ENCODE assay signal across 29 cellular contexts in the genomic region with DNA sequence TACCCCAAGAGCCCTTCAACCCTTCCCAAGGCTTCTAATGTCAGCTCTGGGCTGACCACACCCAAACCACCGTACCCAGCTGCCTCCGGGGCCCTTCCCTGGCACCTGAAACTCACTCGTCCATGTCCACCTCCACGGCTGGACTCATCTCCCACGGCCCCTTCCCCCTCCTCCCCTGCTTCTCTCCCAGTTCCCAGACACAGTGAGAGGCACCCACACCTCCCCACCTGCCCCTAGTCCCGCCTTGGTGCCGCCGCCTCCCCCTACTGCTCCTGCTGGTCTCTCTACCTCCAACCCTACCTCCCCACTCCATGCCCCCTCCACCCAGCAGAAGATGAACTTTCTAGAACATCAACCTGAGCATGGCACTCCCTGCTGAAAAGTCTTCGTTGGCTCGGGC.
"Had no signal": no experiment of that assay in that cellular context is flagged by ENCODE, and none has a peak within 500 bp of the region (broad histone marks: within the 10 kb centered on the region; RNA-seq: fewer than 3 reads in every experiment).

No MANE protein-coding gene starts in this region.

- DNase-seq: activated CD4-positive, alpha-beta T cell treated with anti-CD3 and anti-CD28 coated beads for 36 hours; activated CD4-positive, alpha-beta T cell treated with anti-CD3 and anti-CD28 coated beads, Interleukin-2, amount 50 U/mL, for 4 hours; activated CD4-positive, CD25-positive, alpha-beta regulatory T cell; activated naive CD4-positive, alpha-beta T cell; activated T-cell treated with anti-CD3 and anti-CD28 coated beads for 4 hours; activated T-cell treated with anti-CD3 and anti-CD28 coated beads, Interleukin-2, amount 50 U/mL, for 72 hours; anterior cingulate cortex; cortex of kidney; effector memory CD8-positive, alpha-beta T cell; islet precursor cell; left cardiac atrium; left ventricle myocardium superior; psoas muscle; stimulated activated CD4-positive, alpha-beta T cell treated with anti-CD3 and anti-CD28 coated beads, Interleukin-1b, Interleukin-23, amount 100 ng/mL, for 48 hours; stimulated activated CD4-positive, alpha-beta T cell treated with anti-CD3 and anti-CD28 coated beads, Interleukin-4, amount 100 ng/mL, for 4 hours; stimulated activated CD8-positive, alpha-beta memory T cell treated with anti-CD3 and anti-CD28 coated beads, Interleukin-4, amount 100 ng/mL, for 48 hours; stimulated activated naive B cell treated with anti-CD40 and anti-IgM and Interleukin-4, amounts not matched to agents 10 μg/mL and 1 μg/mL and 100 μg/mL, for 72 hours; T-helper 1 cell had no signal

- H3K36me3 ChIP-seq: cardiac muscle cell, gastroesophageal sphincter, right atrium auricular region, suprapubic skin, tibial nerve had no signal

- H3K27me3 Mint-ChIP-seq: activated CD4-positive, alpha-beta T cell treated with anti-CD3 and anti-CD28 coated beads for 36 hours had no signal

- H3K4me3 ChIP-seq: cardiac muscle cell, gastroesophageal sphincter, hepatocyte, psoas muscle, right atrium auricular region, smooth muscle cell, suprapubic skin, tibial nerve had no signal

- H3K27me3 ChIP-seq: cardiac muscle cell, hepatocyte, right atrium auricular region had no signal

- H3K9me3 ChIP-seq: gastroesophageal sphincter, psoas muscle, right atrium auricular region, suprapubic skin, tibial nerve had no signal

- H3K27ac Mint-ChIP-seq: activated CD4-positive, alpha-beta T cell treated with anti-CD3 and anti-CD28 coated beads for 36 hours; activated naive CD4-positive, alpha-beta T cell treated with anti-CD3 and anti-CD28 coated beads, Interleukin-2, amount 50 U/mL, for 72 hours; activated T-cell treated with anti-CD3 and anti-CD28 coated beads, Interleukin-2, amount 50 U/mL, for 72 hours; nephron; stimulated activated naive B cell treated with anti-CD40 and anti-IgM and Interleukin-4, amounts not matched to agents 10 μg/mL and 1 μg/mL and 100 μg/mL, for 72 hours; T-helper 2 cell treated with Interferon-gamma antibody and Interleukin-4, amounts not matched to agents 5 μg/mL and 100 μg/mL, for 36 hours had no signal

- H3K4me2 ChIP-seq: hepatocyte, smooth muscle cell had no signal

- H3K4me1 Mint-ChIP-seq: activated CD4-positive, alpha-beta T cell treated with anti-CD3 and anti-CD28 coated beads for 36 hours had no signal

- H3K4me3 Mint-ChIP-seq: activated CD4-positive, alpha-beta T cell treated with anti-CD3 and anti-CD28 coated beads for 36 hours; activated T-cell treated with anti-CD3 and anti-CD28 coated beads, Interleukin-2, amount 50 U/mL, for 72 hours; effector memory CD8-positive, alpha-beta T cell; nephron; stimulated activated naive B cell treated with anti-CD40 and anti-IgM and Interleukin-4, amounts not matched to agents 10 μg/mL and 1 μg/mL and 100 μg/mL, for 72 hours; T-helper 2 cell treated with Interferon-gamma antibody and Interleukin-4, amounts not matched to agents 5 μg/mL and 100 μg/mL, for 36 hours had no signal

- H3K36me3 Mint-ChIP-seq: activated naive CD4-positive, alpha-beta T cell treated with anti-CD3 and anti-CD28 coated beads, Interleukin-2, amount 50 U/mL, for 72 hours; stimulated activated naive B cell treated with anti-CD40 and anti-IgM and Interleukin-4, amounts not matched to agents 10 μg/mL and 1 μg/mL and 100 μg/mL, for 72 hours had no signal

- H3K27ac ChIP-seq: cardiac muscle cell, gastroesophageal sphincter, hepatocyte, parathyroid adenoma, psoas muscle, right atrium auricular region, suprapubic skin, tibial nerve had no signal

- ATAC-seq: activated CD4-positive, alpha-beta T cell treated with anti-CD3 and anti-CD28 coated beads for 36 hours; activated naive CD4-positive, alpha-beta T cell treated with anti-CD3 and anti-CD28 coated beads, Interleukin-2, amount 50 U/mL, for 72 hours; activated T-cell treated with anti-CD3 and anti-CD28 coated beads, Interleukin-2, amount 50 U/mL, for 72 hours; effector memory CD8-positive, alpha-beta T cell; gastroesophageal sphincter; left cardiac atrium; left ventricle myocardium superior; psoas muscle; stimulated activated naive B cell treated with anti-CD40 and anti-IgM and Interleukin-4, amounts not matched to agents 10 μg/mL and 1 μg/mL and 100 μg/mL, for 72 hours had no signal

- H3K9ac ChIP-seq: parathyroid adenoma had no signal

- H3K4me1 ChIP-seq: gastroesophageal sphincter, parathyroid adenoma, psoas muscle, right atrium auricular region, suprapubic skin, tibial nerve had no signal

- H3K9me3 Mint-ChIP-seq: activated naive CD4-positive, alpha-beta T cell treated with anti-CD3 and anti-CD28 coated beads, Interleukin-2, amount 50 U/mL, for 72 hours; activated T-cell treated with anti-CD3 and anti-CD28 coated beads, Interleukin-2, amount 50 U/mL, for 72 hours; effector memory CD8-positive, alpha-beta T cell; nephron; stimulated activated naive B cell treated with anti-CD40 and anti-IgM and Interleukin-4, amounts not matched to agents 10 μg/mL and 1 μg/mL and 100 μg/mL, for 72 hours; T-helper 2 cell treated with Interferon-gamma antibody and Interleukin-4, amounts not matched to agents 5 μg/mL and 100 μg/mL, for 36 hours had no signal
